ENCODE assay signal across 8 cellular contexts in genomic region chr2:10401977-10402627, GRCh38. TPM values are rescaled to one million over a fixed set of nuclear protein-coding genes. Genes with fewer than 3 reads are reported as not detected.
A peak's percentile ranks its signal among the peaks of the same experiment; 100 is the strongest.
DNase-seq lines count a peak whose midpoint lies in the region; ATAC-seq lines count a peak whose summit lies in the region.
"Not testable (repeated sequence)": the region's sequence is repeated elsewhere in the genome, so short reads cannot be mapped to it uniquely, and the experiment has no call there.

No MANE protein-coding gene starts in this region.

- H3K4me3 ChIP-seq in MG63; mucosa of stomach (ENCODE audit: low read length); subcutaneous abdominal adipose tissue (ENCODE audit: low read depth in 1 of 5, low read length in 5 of 5): not testable (repeated sequence)

- H3K27ac Mint-ChIP-seq in T-helper 17 cell, result peak overlapping the region; percentile 66
- H3K27ac Mint-ChIP-seq in dendritic cell treated with granulocyte-macrophage colony-stimulating factor and Interleukin-4, amounts not matched to agents 40 ng/mL and 50 ng/mL, for 4 days, result peak overlapping the region; percentile 87

- H3K9ac ChIP-seq in mucosa of stomach (ENCODE audit: low read length), result peak overlapping the region; percentile 11
- not testable (repeated sequence) for H3K9ac ChIP-seq in subcutaneous abdominal adipose tissue (ENCODE audit: low read length in 5 of 5)

- peaks cover 51% of the 10 kb centered on the region for H3K36me3 ChIP-seq in MG63
- H3K36me3 ChIP-seq in mucosa of stomach (ENCODE audit: control insufficient read depth, insufficient read depth, low read length); subcutaneous abdominal adipose tissue (ENCODE audit: control insufficient read depth in 5 of 5, insufficient read depth in 5 of 5, low read length in 5 of 5): not testable (repeated sequence)

- H3K27ac ChIP-seq in subcutaneous abdominal adipose tissue (ENCODE audit: low read depth, low read length), result peak overlapping the region; percentile 58

- intact Hi-C loops in dendritic cell treated with granulocyte-macrophage colony-stimulating factor and Interleukin-4, amounts not matched to agents 40 ng/mL and 50 ng/mL, for 4 days (cut with micrococcal nuclease), result loop anchor here (10.0 kb wide), 2 partner anchors 67 to 97 kb away; partner anchors contain the start of gene HPCAL1
- intact Hi-C loops in Right ventricle myocardium inferior (cut with DNase I), result loop anchor here (2.0 kb wide), 1 partner anchor 71 kb away; no protein-coding TSS in a partner anchor

- not testable (repeated sequence) for H3K36me3 Mint-ChIP-seq in T-helper 17 cell (ENCODE audit: low read depth)
- peaks cover 57% of the 10 kb centered on the region for H3K36me3 Mint-ChIP-seq in dendritic cell treated with granulocyte-macrophage colony-stimulating factor and Interleukin-4, amounts not matched to agents 40 ng/mL and 50 ng/mL, for 4 days (ENCODE audit: low read depth)

- H3K9me3 Mint-ChIP-seq in dendritic cell treated with granulocyte-macrophage colony-stimulating factor and Interleukin-4, amounts not matched to agents 40 ng/mL and 50 ng/mL, for 4 days, result not testable (repeated sequence)

- ATAC-seq in T-helper 17 cell, Right ventricle myocardium inferior: not testable (repeated sequence)

- H3K4me1 Mint-ChIP-seq in T-helper 17 cell, result peaks cover 27% of the 10 kb centered on the region
- H3K4me1 Mint-ChIP-seq in dendritic cell treated with granulocyte-macrophage colony-stimulating factor and Interleukin-4, amounts not matched to agents 40 ng/mL and 50 ng/mL, for 4 days (ENCODE audit: low read depth), result peaks cover 87% of the 10 kb centered on the region

- not testable (repeated sequence) for H3K4me3 Mint-ChIP-seq in T-helper 17 cell
- peak overlapping the region; percentile 21 for H3K4me3 Mint-ChIP-seq in dendritic cell treated with granulocyte-macrophage colony-stimulating factor and Interleukin-4, amounts not matched to agents 40 ng/mL and 50 ng/mL, for 4 days

- in situ Hi-C loops in ACHN (cut with HindIII; ENCODE audit: low pct_ligation_motif_present, low pct_unique_long_range_greater_than_20kb, low sequenced_read_pairs), result loop anchor here (25.0 kb wide), 1 partner anchor 140 kb away; no protein-coding TSS in a partner anchor

- H3K4me1 ChIP-seq in mucosa of stomach (ENCODE audit: control insufficient read depth, insufficient read depth, low read length), result peaks cover 66% of the 10 kb centered on the region
- peaks cover 12 to 92% (median 78%) of the 10 kb centered on the region in 5 donors for H3K4me1 ChIP-seq in subcutaneous abdominal adipose tissue (ENCODE audit: control insufficient read depth in 5 of 5, insufficient read depth in 5 of 5, low read length in 5 of 5)

- H3K27me3 ChIP-seq in MG63; mucosa of stomach (ENCODE audit: control insufficient read depth, insufficient read depth, low read length); subcutaneous abdominal adipose tissue (ENCODE audit: control insufficient read depth in 5 of 5, insufficient read depth in 4 of 5, low read length in 5 of 5): not testable (repeated sequence)

- DNase-seq in ACHN, result peak; percentile 25
- peak; percentile 46 for DNase-seq in Daoy (ENCODE audit: low read depth)
- DNase-seq in MG63, result peak; percentile 80
- not testable (repeated sequence) for DNase-seq in T-helper 17 cell
- peak; percentile 11 for DNase-seq in Right ventricle myocardium inferior (ENCODE audit: missing footprints)

- not testable (repeated sequence) for H3K27me3 Mint-ChIP-seq in T-helper 17 cell; dendritic cell treated with granulocyte-macrophage colony-stimulating factor and Interleukin-4, amounts not matched to agents 40 ng/mL and 50 ng/mL, for 4 days

- H3K9me3 ChIP-seq in MG63; T-helper 17 cell (ENCODE audit: control insufficient read depth, low read length, poor library complexity, severe bottlenecking); mucosa of stomach (ENCODE audit: control insufficient read depth, low read length); subcutaneous abdominal adipose tissue (ENCODE audit: control insufficient read depth in 5 of 5, low read length in 5 of 5): not testable (repeated sequence)

RNA-seq across cellular contexts. Expression of gene ODC1, which starts 46.0 kb away (rescaled TPM):
- total RNA-seq in Daoy (2014; rRNA removed; shearing (Covaris generic)), result 441 and 460 TPM in 2 replicates
- total RNA-seq in MG63 (2014; rRNA removed; shearing (Covaris generic); ENCODE audit: low replicate concordance), result 471 and 646 TPM in 2 replicates
- total RNA-seq in T-helper 17 cell (100 to 1,000 TPM; 118 to 149 TPM), Right ventricle myocardium inferior (37.2 TPM)
